ENCODE assay signal across 8 cellular contexts in the genomic region with DNA sequence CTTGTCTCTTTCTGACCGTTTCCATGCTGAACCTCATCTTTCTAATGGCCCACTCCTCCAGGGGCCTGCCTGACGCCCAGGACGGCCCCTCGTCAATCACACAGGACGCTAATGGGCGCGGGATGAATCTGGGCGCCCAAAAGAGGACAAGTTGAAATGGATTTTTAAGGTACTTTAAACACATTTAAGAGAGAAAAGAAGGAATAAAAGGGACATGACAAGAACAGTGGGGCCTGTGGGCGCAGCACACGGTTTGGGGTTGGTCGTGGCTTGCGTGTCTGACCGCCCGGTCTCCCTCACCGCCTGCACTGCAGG. TPM values are rescaled to one million over a fixed set of nuclear protein-coding genes. Genes with fewer than 3 reads are reported as not detected.
DNase-seq lines count a peak whose midpoint lies in the region; ATAC-seq and TF ChIP-seq lines count a peak whose summit lies in the region.

No MANE protein-coding gene starts in this region.

- peak; percentile 36 for DNase-seq in DMS 273 (lab: John Stamatoyannopoulos, UW; ENCODE audit: unreplicated experiment)
- no peak for DNase-seq in DMS 273 treated with DMSO at 0.1 percent for 48 hours (lab: John Stamatoyannopoulos, UW)
- DNase-seq in left ventricle myocardium superior: no peak
- DNase-seq in spleen: no peak
- DNase-seq in activated effector memory CD4-positive, alpha-beta T cell treated with Interleukin-2 at 50 U/mL for 16 hours: no peak
- no peak for DNase-seq in NCI-H1417 treated with DMSO at 0.1 percent for 48 hours (lab: John Stamatoyannopoulos, UW)

- TF ChIP-seq CTCF in spleen (IDR thresholded peaks at IDR 0.05 in 8 of 11, conservative IDR thresholded peaks at IDR 0.05 in 3 of 11): no peak

- peak overlapping the region in 7 of 8 donors; percentile 44 to 91 (median 65) for H3K27ac ChIP-seq in spleen

- H3K4me3 ChIP-seq in spleen: peak overlapping the region; percentile 56 to 96 (median 76)

- no peaks in the 10 kb centered on the region for H3K27me3 ChIP-seq in spleen (replicated peaks in 1 of 7)

- H3K36me3 ChIP-seq in spleen: no peaks in the 10 kb centered on the region

- intact Hi-C loops in left ventricle myocardium superior (cut with micrococcal nuclease) (no loop called here), spleen (cut with DNase I; ENCODE audit: low total_unique reads) (loop anchor here (10.0 kb wide), 1 partner anchor 89 kb away; no protein-coding TSS in a partner anchor)

- ATAC-seq in SK-N-SH treated with all-trans-retinoic acid at 6 μM for 48 hours: peak; percentile 77
- ATAC-seq in left ventricle myocardium superior: peak; percentile 71
- no peak for ATAC-seq in GM19328 (IDR thresholded peaks at IDR 0.05; ENCODE audit: unreplicated experiment)

- peaks cover 22 to 49% (median 41%) of the 10 kb centered on the region in 6 donors for H3K4me1 ChIP-seq in spleen

- TF ChIP-seq POLR2A in spleen (IDR thresholded peaks at IDR 0.05): no peak

- peaks cover 0 to 23% (median 19%) of the 10 kb centered on the region in 8 donors for H3K9me3 ChIP-seq in spleen

- WGBS in spleen, 5 donors: 3 to 11% (median 9%) methylated on average over 15 of the region's 15 CpGs

TF ChIP-seq in SK-N-SH treated with all-trans-retinoic acid at 6 μM for 48 hours, 23 proteins besides CTCF, POLR2A, EP300 and RAD21:
- no peak for TF ChIP-seq ISL1 (CRISPR knock-in tag; IDR thresholded peaks at IDR 0.05)
- TF ChIP-seq BACH2 (CRISPR knock-in tag; IDR thresholded peaks at IDR 0.05; ENCODE audit: borderline replicate concordance): no peak
- no peak for TF ChIP-seq TOX (CRISPR knock-in tag; IDR thresholded peaks at IDR 0.05; ENCODE audit: borderline replicate concordance)
- no peak for TF ChIP-seq ZNF565 (CRISPR knock-in tag; conservative IDR thresholded peaks at IDR 0.05; ENCODE audit: low read depth)

RNA-seq across cellular contexts. Expression of gene UBE2F, which starts 0.6 kb away (rescaled TPM):
- total RNA-seq in left ventricle myocardium superior: 67.7 TPM
- total RNA-seq in spleen: 10 to 100 TPM; 32.1 to 73.9 (median 48.9) TPM
- 10 to 100 TPM; 34.3 to 49.3 (median 46.0) TPM for polyA plus RNA-seq in spleen
